Comparison of ENCODE assay signal across 9 cellular contexts in genomic region chr1:183685112-183685713, GRCh38. TPM values are rescaled to one million over a fixed set of nuclear protein-coding genes. Genes with fewer than 3 reads are reported as not detected.
DNase-seq lines count a peak whose midpoint lies in the region; ATAC-seq and TF ChIP-seq lines count a peak whose summit lies in the region.
"Had no signal": no experiment of that assay in that cellular context is flagged by ENCODE, and none has a peak within 500 bp of the region (broad histone marks: within the 10 kb centered on the region; RNA-seq: fewer than 3 reads in every experiment).

No MANE protein-coding gene starts in this region.

- ATAC-seq in naive thymus-derived CD8-positive, alpha-beta T cell: peak; percentile 55 to 67
- no peak for ATAC-seq in GM18873 (IDR thresholded peaks at IDR 0.05; ENCODE audit: low FRiP score, unreplicated experiment)

- DNase-seq in AG09309 (ENCODE audit: low read depth) (no peak), GM10266 (ENCODE audit: extremely low spot score) (peak; percentile 63), LNCaP clone FGC (ENCODE audit: low read depth) (peak; percentile 30), SKM-1 (lab: John Stamatoyannopoulos, UW; ENCODE audit: unreplicated experiment) (peak; percentile 76), epithelial cell of esophagus (ENCODE audit: low read depth) (peak; percentile 62), UCSD-AML1 (lab: John Stamatoyannopoulos, UW; ENCODE audit: unreplicated experiment) (no peak)
- DNase-seq in naive thymus-derived CD8-positive, alpha-beta T cell: peak in 7 of 10 donors; percentile 23 to 66 (median 55)

- H3K4me3 Mint-ChIP-seq in naive thymus-derived CD8-positive, alpha-beta T cell: no peak overlapping the region
- H3K4me3 Mint-ChIP-seq: IgD-negative memory B cell had no signal

- H3K4me1 Mint-ChIP-seq in naive thymus-derived CD8-positive, alpha-beta T cell: peaks cover 0 to 3% (median 0%) of the 10 kb centered on the region in 4 donors

- H3K27ac Mint-ChIP-seq in naive thymus-derived CD8-positive, alpha-beta T cell: no peak overlapping the region
- H3K27ac Mint-ChIP-seq: IgD-negative memory B cell had no signal

- TF ChIP-seq CTCF in AG09309 (IDR thresholded peaks at IDR 0.05; ENCODE audit: control insufficient read depth, insufficient read depth, low read depth, low read length, missing control alignments) (peak; percentile 64), GM10266 (IDR thresholded peaks at IDR 0.05; ENCODE audit: control insufficient read depth, insufficient read depth, low read depth, missing control alignments) (peak; percentile 77), LNCaP clone FGC (IDR thresholded peaks at IDR 0.05; ENCODE audit: control insufficient read depth, extremely low read depth, insufficient read depth) (peak; percentile 70), epithelial cell of esophagus (IDR thresholded peaks at IDR 0.05; ENCODE audit: insufficient read depth, low read depth, low read length, missing control alignments) (peak; percentile 69)

- H3K27me3 Mint-ChIP-seq in naive thymus-derived CD8-positive, alpha-beta T cell: peaks cover 0 to 9% (median 0%) of the 10 kb centered on the region in 5 donors

- no peaks in the 10 kb centered on the region for H3K36me3 Mint-ChIP-seq in naive thymus-derived CD8-positive, alpha-beta T cell
- H3K36me3 Mint-ChIP-seq: IgD-negative memory B cell had no signal

- POLR2A ChIA-PET in naive thymus-derived CD8-positive, alpha-beta T cell (lab: Charles Lee): no interaction called here

- H3K4me3 ChIP-seq in AG09309 (ENCODE audit: control insufficient read depth, low read depth, low read length) (no peak overlapping the region), LNCaP clone FGC (ENCODE audit: low read depth, low read length) (no peak overlapping the region), epithelial cell of esophagus (ENCODE audit: low read length) (no peak overlapping the region)

- no peaks in the 10 kb centered on the region for H3K9me3 Mint-ChIP-seq in naive thymus-derived CD8-positive, alpha-beta T cell
- H3K9me3 Mint-ChIP-seq: IgD-negative memory B cell had no signal

RNA-seq across cellular contexts. Expression of gene APOBEC4, which starts 32.1 kb away (rescaled TPM):
- total RNA-seq in naive thymus-derived CD8-positive, alpha-beta T cell: not detected
- not detected for polyA plus RNA-seq in naive thymus-derived CD8-positive, alpha-beta T cell
- polyA plus RNA-seq: IgD-negative memory B cell had no signal

RNA-seq across cellular contexts. Expression of gene ARPC5, which starts 49.6 kb away (rescaled TPM):
- 100 to 1,000 TPM in 1 of 2 experiments, 10 to 100 TPM in 1; 99.6 to 102 TPM for total RNA-seq in naive thymus-derived CD8-positive, alpha-beta T cell
- polyA plus RNA-seq in naive thymus-derived CD8-positive, alpha-beta T cell: 100 to 1,000 TPM; 400 to 556 (median 509) TPM

Comparison
In these comparisons a context has a peak if more than half of its experiments do, and no peak if none do; other contexts are left out.
1. DNase-seq: peak in GM10266 (single experiment), LNCaP clone FGC (single experiment), SKM-1 (single experiment), epithelial cell of esophagus (single experiment) and naive thymus-derived CD8-positive, alpha-beta T cell (7 of 10); none in AG09309 (single experiment) and UCSD-AML1 (single experiment).
2. Peak in every context shown above with its lines, with median percentiles within 50 percentile points of each other: CTCF ChIP-seq.